7 cellular contexts compared by ENCODE assay signal in the genomic region with DNA sequence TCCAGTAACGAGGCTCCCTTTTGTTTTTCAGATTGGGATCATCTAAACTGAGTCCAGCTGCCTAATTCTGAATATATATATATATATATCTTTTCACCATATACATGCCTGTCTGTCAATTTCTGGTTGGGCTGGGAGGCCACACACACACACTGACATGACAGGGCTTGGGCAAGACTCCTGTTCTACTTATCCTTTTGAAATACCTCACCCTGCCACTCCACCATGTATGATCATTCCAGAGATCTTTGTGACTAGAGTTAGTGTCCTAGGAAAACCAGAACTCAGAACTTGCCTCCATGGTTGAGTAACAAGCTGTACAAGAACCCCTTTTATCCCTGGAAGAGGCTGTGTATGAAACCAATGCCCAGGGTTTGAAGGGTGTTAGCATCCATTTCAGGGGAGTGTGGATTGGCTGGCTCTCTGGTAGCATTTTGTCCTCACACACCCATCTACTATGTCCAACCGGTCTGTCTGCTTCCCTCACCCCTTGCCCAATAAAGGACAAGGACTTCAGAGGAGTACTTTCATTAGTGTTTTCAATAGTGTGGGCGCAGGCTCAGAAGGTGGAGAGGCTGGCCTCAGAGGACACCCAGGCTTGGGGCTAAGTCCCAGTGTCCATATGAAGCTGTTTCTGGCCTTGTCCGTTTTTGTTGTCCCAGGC. TPM values are rescaled to one million over a fixed set of nuclear protein-coding genes. Genes with fewer than 3 reads are reported as not detected.
DNase-seq lines count a peak whose midpoint lies in the region; ATAC-seq, FAIRE-seq and TF ChIP-seq lines count a peak whose summit lies in the region.
"Not testable (repeated sequence)": the region's sequence is repeated elsewhere in the genome, so short reads cannot be mapped to it uniquely, and the experiment has no call there.

No MANE protein-coding gene starts in this region.

- H3K4me1 ChIP-seq in HepG2 (ENCODE audit: insufficient read depth, low read length) (peaks cover 55% of the 10 kb centered on the region), trophoblast cell (ENCODE audit: control insufficient read depth in 1 of 2, insufficient read depth in 2 of 2, low read length in 2 of 2) (peaks cover 16 to 20% of the 10 kb centered on the region in 2 experiments)

- H3K36me3 Mint-ChIP-seq in T-cell (peaks cover 32% of the 10 kb centered on the region), chondrocyte (ENCODE audit: low read depth) (peaks cover 26% of the 10 kb centered on the region)
- peaks cover 83% of the 10 kb centered on the region for H3K36me3 Mint-ChIP-seq in activated T-helper 17 cell treated with anti-CD3 and anti-CD28 coated beads, Interleukin-2, amount 50 U/mL, for 72 hours (ENCODE audit: low read depth)

- H3K27ac ChIP-seq in HepG2 (ENCODE audit: extremely low read length, insufficient read depth, low read length): peak overlapping the region; percentile 30
- H3K27ac ChIP-seq in trophoblast cell (ENCODE audit: low read depth, low read length): peak overlapping the region; percentile 1

- not testable (repeated sequence) for H2BK5ac ChIP-seq in trophoblast cell (ENCODE audit: low read depth, low read length, poor library complexity)

- H2AFZ ChIP-seq in HepG2 (ENCODE audit: low read length); trophoblast cell (ENCODE audit: insufficient read depth, low read length, poor library complexity): not testable (repeated sequence)

- CTCF ChIA-PET in T-cell (lab: Charles Lee): interaction anchor here in 1 of 2 donors (0.6 to 0.8 kb wide), 2 partner anchors 13 to 27 kb away, joined by 3 to 4 read pairs; partner anchors contain the start of gene PROCA1
- CTCF ChIA-PET in HepG2 (lab: Yijun Ruan, JAX; ENCODE audit: low intra/inter-chr PET ratio, low total read pairs): interaction anchor here (1.2 kb wide), 1 partner anchor 26 kb away, joined by 3 read pairs; no protein-coding TSS in a partner anchor

- in situ Hi-C loops in HepG2 (cut with HindIII; ENCODE audit: extremely low pct_ligation_motif_present, low pct_unique_long_range_greater_than_20kb): not testable (repeated sequence)

- not testable (repeated sequence) for H2BK12ac ChIP-seq in trophoblast cell (ENCODE audit: low read length)

- H3K4ac ChIP-seq in trophoblast cell (ENCODE audit: low read depth, low read length): not testable (repeated sequence)

- H3K4me3 ChIP-seq in GM12865 (ENCODE audit: low read depth, low read length): peak overlapping the region; percentile 56; the same call in 1 of the 2 replicates
- peak overlapping the region; percentile 81 for H3K4me3 ChIP-seq in LNCaP clone FGC (ENCODE audit: low read depth, low read length)
- H3K4me3 ChIP-seq in HepG2 (replicated peaks in 1 of 3; ENCODE audit: insufficient read depth in 1 of 3, low read depth in 2 of 3, low read length in 3 of 3); trophoblast cell (ENCODE audit: low read depth, low read length): not testable (repeated sequence)

- H3K9me3 Mint-ChIP-seq in T-cell; activated T-helper 17 cell treated with anti-CD3 and anti-CD28 coated beads, Interleukin-2, amount 50 U/mL, for 72 hours; chondrocyte (ENCODE audit: low read depth): not testable (repeated sequence)

- H3K27me3 Mint-ChIP-seq in T-cell; activated T-helper 17 cell treated with anti-CD3 and anti-CD28 coated beads, Interleukin-2, amount 50 U/mL, for 72 hours; chondrocyte (ENCODE audit: low read depth): not testable (repeated sequence)

- H3K4me1 Mint-ChIP-seq in T-cell (peaks cover 66 to 78% (median 75%) of the 10 kb centered on the region in 3 donors), chondrocyte (ENCODE audit: low read depth) (peaks cover 75% of the 10 kb centered on the region)
- H3K4me1 Mint-ChIP-seq in activated T-helper 17 cell treated with anti-CD3 and anti-CD28 coated beads, Interleukin-2, amount 50 U/mL, for 72 hours: peaks cover 24% of the 10 kb centered on the region

- not testable (repeated sequence) for BruUV-seq in HepG2 (replicated peaks; lab: Mats Ljungman, UMichigan)

- H2AK5ac ChIP-seq in trophoblast cell (ENCODE audit: low read length): not testable (repeated sequence)

- not testable (repeated sequence) for FAIRE-seq in HepG2 (lab: Jason Lieb, UNC)

- not testable (repeated sequence) for TF ChIP-seq CTCF in GM12865 (IDR thresholded peaks at IDR 0.05; ENCODE audit: insufficient read depth, low read depth, low read length, missing control alignments); LNCaP clone FGC (IDR thresholded peaks at IDR 0.05; ENCODE audit: control insufficient read depth, extremely low read depth, insufficient read depth); chondrocyte (IDR thresholded peaks at IDR 0.05); HepG2 (CRISPR knock-in tag; IDR thresholded peaks at IDR 0.05)

- not testable (repeated sequence) for TF ChIP-seq POLR2A in HepG2 (IDR thresholded peaks at IDR 0.05; ENCODE audit: insufficient read depth in 1 of 2, low read depth in 2 of 2, low read length in 2 of 2)

- H3K23ac ChIP-seq in trophoblast cell (ENCODE audit: low read length): not testable (repeated sequence)

- not testable (repeated sequence) for TF ChIP-seq EP300 in HepG2 (IDR thresholded peaks at IDR 0.05; ENCODE audit: low read depth in 2 of 2, low read length in 2 of 2); HepG2 (CRISPR knock-in tag; IDR thresholded peaks at IDR 0.05; ENCODE audit: borderline replicate concordance)

- H3K9ac ChIP-seq in HepG2 (ENCODE audit: insufficient read depth, low read depth, low read length) (0 out of 2 replicates have a peak overlapping the region, but pooled peaks have one; percentile 9), trophoblast cell (ENCODE audit: low read length) (peak overlapping the region; percentile 39)

- not testable (repeated sequence) for H2BK120ac ChIP-seq in trophoblast cell (ENCODE audit: insufficient read depth, low read length, poor library complexity)

- not testable (repeated sequence) for ATAC-seq in T-cell (replicated peaks in 1 of 4); activated T-helper 17 cell treated with anti-CD3 and anti-CD28 coated beads, Interleukin-2, amount 50 U/mL, for 72 hours (replicated peaks); HepG2

- 92% methylated on average over 4 of the region's 4 CpGs for WGBS in HepG2 (ENCODE audit: low lambda C conversion rate)
- WGBS in trophoblast cell (ENCODE audit: extremely low coverage, insufficient coverage, insufficient read length): no CpG with 5 or more reads among the region's 4 CpGs

- H3K14ac ChIP-seq in trophoblast cell (ENCODE audit: low read length): not testable (repeated sequence)

- POLR2A ChIA-PET in T-cell (lab: Charles Lee): not testable (repeated sequence)
- POLR2A ChIA-PET in HepG2 (lab: Yijun Ruan, JAX): interaction anchor here (2.0 to 8.7 kb wide), 5 partner anchors 12 to 228 kb away, joined by 9 to 590 read pairs (median 49); partner anchors contain the start of genes BLTP2, PHF12, PROCA1 and SDF2

- TF ChIP-seq RAD21 in HepG2 (CRISPR knock-in tag; IDR thresholded peaks at IDR 0.05): not testable (repeated sequence)

- H3K27me3 ChIP-seq in HepG2 (ENCODE audit: control insufficient read depth in 1 of 2, insufficient read depth in 2 of 2, low read length in 2 of 2); trophoblast cell (ENCODE audit: insufficient read depth, low read length): not testable (repeated sequence)

- not testable (repeated sequence) for H3K18ac ChIP-seq in trophoblast cell (ENCODE audit: low read length)

- H3K79me1 ChIP-seq in trophoblast cell (ENCODE audit: low read length): peaks cover 37% of the 10 kb centered on the region

- H3K4me2 ChIP-seq in HepG2 (ENCODE audit: low read depth, low read length) (peak overlapping the region; percentile 82), trophoblast cell (ENCODE audit: low read length) (peak overlapping the region; percentile 85)

- H3K27ac Mint-ChIP-seq in T-cell: peak overlapping the region; percentile 53 to 62
- H3K27ac Mint-ChIP-seq in activated T-helper 17 cell treated with anti-CD3 and anti-CD28 coated beads, Interleukin-2, amount 50 U/mL, for 72 hours: peak overlapping the region; percentile 67
- H3K27ac Mint-ChIP-seq in chondrocyte (ENCODE audit: unreplicated experiment): peak overlapping the region; percentile 95

- not testable (repeated sequence) for DNase-seq in GM12865 (ENCODE audit: low read depth); T-cell; chondrocyte (ENCODE audit: low spot score); HepG2 (ENCODE audit: low spot score)
- DNase-seq in LNCaP clone FGC (ENCODE audit: low read depth): peak; percentile 45
- peak; percentile 19 to 65 for DNase-seq in trophoblast cell

- H3K4me3 Mint-ChIP-seq in T-cell (peak overlapping the region; percentile 8 to 100 (median 84)), chondrocyte (ENCODE audit: unreplicated experiment) (peak overlapping the region; percentile 19)
- H3K4me3 Mint-ChIP-seq in activated T-helper 17 cell treated with anti-CD3 and anti-CD28 coated beads, Interleukin-2, amount 50 U/mL, for 72 hours: peak overlapping the region; percentile 100

- H3K79me2 ChIP-seq in HepG2 (ENCODE audit: insufficient read depth, low read length) (peaks cover 40% of the 10 kb centered on the region), trophoblast cell (ENCODE audit: control insufficient read depth, insufficient read depth, low read length, poor library complexity) (peaks cover 23% of the 10 kb centered on the region)

- peaks cover 8 to 38% of the 10 kb centered on the region in 2 experiments; a peak in 4 of 5 replicates for H3K36me3 ChIP-seq in HepG2 (replicated peaks in 1 of 2; ENCODE audit: control insufficient read depth in 1 of 2, insufficient read depth in 2 of 2, low read length in 2 of 2)
- H3K36me3 ChIP-seq in trophoblast cell (ENCODE audit: control insufficient read depth in 1 of 2, insufficient read depth in 2 of 2, low read length in 2 of 2): peaks cover 27 to 36% of the 10 kb centered on the region in 2 experiments

- H4K20me1 ChIP-seq in HepG2 (ENCODE audit: insufficient read depth, low read length): peaks cover 42% of the 10 kb centered on the region

- not testable (repeated sequence) for H4K8ac ChIP-seq in trophoblast cell (ENCODE audit: low read depth, low read length)

- intact Hi-C loops in HepG2 (cut with micrococcal nuclease; ENCODE audit: unreplicated experiment): loop anchor here (5.0 kb wide), 1 partner anchor 77 kb away; the partner anchor contains the start of gene BLTP2

- not testable (repeated sequence) for H4K12ac ChIP-seq in trophoblast cell (ENCODE audit: low read depth, low read length)

- H4K91ac ChIP-seq in trophoblast cell (ENCODE audit: low read depth, low read length): not testable (repeated sequence)

- H3K9me3 ChIP-seq in HepG2 (ENCODE audit: low read length); trophoblast cell (ENCODE audit: insufficient read depth, low read depth, low read length): not testable (repeated sequence)

RNA-seq across cellular contexts. Expression of gene TLCD1, which starts 2.1 kb away (rescaled TPM):
- total RNA-seq in T-cell (1 to 10 TPM in 4 of 5 donors, not detected in 1; 1.2 to 1.8 (median 1.3) TPM), chondrocyte (12.4 to 12.9 TPM (median 12.6 TPM) in 3 replicates), HepG2 (2016; rRNA removed; fragmentation: Illumina TruSeq; extraction: Trizol) (9.6 and 19.6 TPM in 2 replicates)
- 10 to 100 TPM in 1 of 2 donors, 1 to 10 TPM in 1; 4.8 to 13.4 TPM for total RNA-seq in activated T-helper 17 cell treated with anti-CD3 and anti-CD28 coated beads, Interleukin-2, amount 50 U/mL, for 72 hours
- 10.7 and 11.5 TPM in 2 replicates for total RNA-seq in HepG2 (2016; cell fraction: cytosol; rRNA removed; fragmentation: Illumina TruSeq; extraction: Trizol; ENCODE audit: low read depth)
- total RNA-seq in HepG2 (2016; cell fraction: insoluble cytoplasmic fraction; rRNA removed; fragmentation: Illumina TruSeq; extraction: Trizol): 10.3 and 16.0 TPM in 2 replicates
- total RNA-seq in HepG2 (2016; cell fraction: membrane; rRNA removed; fragmentation: Illumina TruSeq; extraction: Trizol): 10.0 and 16.0 TPM in 2 replicates
- 9.9 and 10.3 TPM in 2 replicates for total RNA-seq in HepG2 (2016; cell fraction: nucleus; rRNA removed; fragmentation: Illumina TruSeq; extraction: Trizol)
- polyA plus RNA-seq in HepG2 (2011; rRNA removed): 14.9 and 18.1 TPM in 2 replicates
- polyA plus RNA-seq in HepG2 (2011; cell fraction: cytosol; rRNA removed): 20.9 and 25.5 TPM in 2 replicates
- 6.9 and 8.8 TPM in 2 replicates for polyA plus RNA-seq in HepG2 (2011; cell fraction: nucleus; rRNA removed)
- polyA plus RNA-seq in HepG2 (2012): 10.5 and 12.7 TPM in 2 replicates
- polyA plus RNA-seq in HepG2 (2016; cell fraction: cytosol; fragmentation: Illumina TruSeq; extraction: Trizol; ENCODE audit: low read depth): 11.3 and 18.1 TPM in 2 replicates
- 10.2 and 11.3 TPM in 2 replicates for polyA plus RNA-seq in HepG2 (2016; cell fraction: insoluble cytoplasmic fraction; fragmentation: Illumina TruSeq; extraction: Trizol; ENCODE audit: low read depth)
- polyA plus RNA-seq in HepG2 (2016; cell fraction: membrane; fragmentation: Illumina TruSeq; extraction: Trizol; ENCODE audit: low read depth): 11.2 and 17.1 TPM in 2 replicates
- polyA plus RNA-seq in HepG2 (2016; cell fraction: nucleus; fragmentation: Illumina TruSeq; extraction: Trizol; ENCODE audit: insufficient read depth, low read depth): 24.7 and 27.8 TPM in 2 replicates
- polyA minus RNA-seq in HepG2 (2011; rRNA and poly(A)+ RNA removed; ENCODE audit: low replicate concordance): 20.6 and 67.0 TPM in 2 replicates
- polyA minus RNA-seq in HepG2 (2011; cell fraction: cytosol; rRNA and poly(A)+ RNA removed): 5.7 and 8.6 TPM in 2 replicates
- 6.7 TPM in 2 replicates for polyA minus RNA-seq in HepG2 (2011; cell fraction: nucleus; rRNA and poly(A)+ RNA removed)
- polyA plus RNA-seq in trophoblast cell (2013): 29.4 and 32.8 TPM in 2 replicates

RNA-seq across cellular contexts. Expression of gene RPL23A, which starts 4.2 kb away (rescaled TPM):
- total RNA-seq in T-cell: 1,000 to 10,000 TPM; 2,927 to 3,276 (median 3,036) TPM
- 1,000 to 10,000 TPM; 2,238 to 2,546 TPM for total RNA-seq in activated T-helper 17 cell treated with anti-CD3 and anti-CD28 coated beads, Interleukin-2, amount 50 U/mL, for 72 hours
- 853 to 1,026 TPM (median 884 TPM) in 3 replicates for total RNA-seq in chondrocyte
- total RNA-seq in HepG2 (2016; rRNA removed; fragmentation: Illumina TruSeq; extraction: Trizol): 1,771 and 1,936 TPM in 2 replicates
- total RNA-seq in HepG2 (2016; cell fraction: cytosol; rRNA removed; fragmentation: Illumina TruSeq; extraction: Trizol; ENCODE audit: low read depth): 2,822 and 3,167 TPM in 2 replicates
- total RNA-seq in HepG2 (2016; cell fraction: insoluble cytoplasmic fraction; rRNA removed; fragmentation: Illumina TruSeq; extraction: Trizol): 1,674 and 1,907 TPM in 2 replicates
- 3,777 and 4,030 TPM in 2 replicates for total RNA-seq in HepG2 (2016; cell fraction: membrane; rRNA removed; fragmentation: Illumina TruSeq; extraction: Trizol)
- total RNA-seq in HepG2 (2016; cell fraction: nucleus; rRNA removed; fragmentation: Illumina TruSeq; extraction: Trizol): 614 and 698 TPM in 2 replicates
- 1,550 and 1,876 TPM in 2 replicates for polyA plus RNA-seq in HepG2 (2011; rRNA removed)
- polyA plus RNA-seq in HepG2 (2011; cell fraction: cytosol; rRNA removed): 799 and 1,152 TPM in 2 replicates
- 254 and 402 TPM in 2 replicates for polyA plus RNA-seq in HepG2 (2011; cell fraction: nucleus; rRNA removed)
- 2,570 and 3,235 TPM in 2 replicates for polyA plus RNA-seq in HepG2 (2012)
- polyA plus RNA-seq in HepG2 (2016; cell fraction: cytosol; fragmentation: Illumina TruSeq; extraction: Trizol; ENCODE audit: low read depth): 2,876 and 3,535 TPM in 2 replicates
- polyA plus RNA-seq in HepG2 (2016; cell fraction: insoluble cytoplasmic fraction; fragmentation: Illumina TruSeq; extraction: Trizol; ENCODE audit: low read depth): 1,761 and 1,897 TPM in 2 replicates
- polyA plus RNA-seq in HepG2 (2016; cell fraction: membrane; fragmentation: Illumina TruSeq; extraction: Trizol; ENCODE audit: low read depth): 3,540 and 3,833 TPM in 2 replicates
- polyA plus RNA-seq in HepG2 (2016; cell fraction: nucleus; fragmentation: Illumina TruSeq; extraction: Trizol; ENCODE audit: insufficient read depth, low read depth): 1,018 and 1,064 TPM in 2 replicates
- 414 and 1,016 TPM in 2 replicates for polyA minus RNA-seq in HepG2 (2011; rRNA and poly(A)+ RNA removed; ENCODE audit: low replicate concordance)
- 538 and 592 TPM in 2 replicates for polyA minus RNA-seq in HepG2 (2011; cell fraction: cytosol; rRNA and poly(A)+ RNA removed)
- 303 and 433 TPM in 2 replicates for polyA minus RNA-seq in HepG2 (2011; cell fraction: nucleus; rRNA and poly(A)+ RNA removed)
- 2,630 and 2,632 TPM in 2 replicates for polyA plus RNA-seq in trophoblast cell (2013)

RNA-seq across cellular contexts. Expression of gene NEK8, which starts 4.6 kb away (rescaled TPM):
- 10 to 100 TPM in 3 of 5 donors, 1 to 10 TPM in 2; 7.7 to 13.6 (median 12.7) TPM for total RNA-seq in T-cell
- total RNA-seq in activated T-helper 17 cell treated with anti-CD3 and anti-CD28 coated beads, Interleukin-2, amount 50 U/mL, for 72 hours: 1 to 10 TPM; 4.9 to 9.2 TPM
- 5.3 to 6.1 TPM (median 5.5 TPM) in 3 replicates for total RNA-seq in chondrocyte
- 4.3 and 5.8 TPM in 2 replicates for total RNA-seq in HepG2 (2016; rRNA removed; fragmentation: Illumina TruSeq; extraction: Trizol)
- total RNA-seq in HepG2 (2016; cell fraction: cytosol; rRNA removed; fragmentation: Illumina TruSeq; extraction: Trizol; ENCODE audit: low read depth): 2.1 and 2.5 TPM in 2 replicates
- 4.6 and 5.8 TPM in 2 replicates for total RNA-seq in HepG2 (2016; cell fraction: insoluble cytoplasmic fraction; rRNA removed; fragmentation: Illumina TruSeq; extraction: Trizol)
- 2.2 and 2.8 TPM in 2 replicates for total RNA-seq in HepG2 (2016; cell fraction: membrane; rRNA removed; fragmentation: Illumina TruSeq; extraction: Trizol)
- 7.2 and 8.5 TPM in 2 replicates for total RNA-seq in HepG2 (2016; cell fraction: nucleus; rRNA removed; fragmentation: Illumina TruSeq; extraction: Trizol)
- polyA plus RNA-seq in HepG2 (2011; rRNA removed): 13.5 and 15.6 TPM in 2 replicates
- 6.9 and 8.5 TPM in 2 replicates for polyA plus RNA-seq in HepG2 (2011; cell fraction: cytosol; rRNA removed)
- 30.2 and 33.0 TPM in 2 replicates for polyA plus RNA-seq in HepG2 (2011; cell fraction: nucleus; rRNA removed)
- polyA plus RNA-seq in HepG2 (2012): 5.5 and 5.8 TPM in 2 replicates
- polyA plus RNA-seq in HepG2 (2016; cell fraction: cytosol; fragmentation: Illumina TruSeq; extraction: Trizol; ENCODE audit: low read depth): 0.73 and 0.88 TPM in 2 replicates
- polyA plus RNA-seq in HepG2 (2016; cell fraction: insoluble cytoplasmic fraction; fragmentation: Illumina TruSeq; extraction: Trizol; ENCODE audit: low read depth): 4.8 and 5.9 TPM in 2 replicates
- polyA plus RNA-seq in HepG2 (2016; cell fraction: membrane; fragmentation: Illumina TruSeq; extraction: Trizol; ENCODE audit: low read depth): 1.9 and 2.3 TPM in 2 replicates
- polyA plus RNA-seq in HepG2 (2016; cell fraction: nucleus; fragmentation: Illumina TruSeq; extraction: Trizol; ENCODE audit: insufficient read depth, low read depth): 20.8 and 23.8 TPM in 2 replicates
- 21.9 and 30.0 TPM in 2 replicates for polyA minus RNA-seq in HepG2 (2011; rRNA and poly(A)+ RNA removed; ENCODE audit: low replicate concordance)
- 1.8 and 2.3 TPM in 2 replicates for polyA minus RNA-seq in HepG2 (2011; cell fraction: cytosol; rRNA and poly(A)+ RNA removed)
- polyA minus RNA-seq in HepG2 (2011; cell fraction: nucleus; rRNA and poly(A)+ RNA removed): 18.7 and 19.6 TPM in 2 replicates
- polyA plus RNA-seq in trophoblast cell (2013): 3.8 and 4.4 TPM in 2 replicates

RNA-seq across cellular contexts. Expression of gene RAB34, which starts 6.3 kb away (rescaled TPM):
- total RNA-seq in T-cell: 10 to 100 TPM in 3 of 5 donors, 1 to 10 TPM in 2; 7.6 to 82.8 (median 11.0) TPM
- total RNA-seq in activated T-helper 17 cell treated with anti-CD3 and anti-CD28 coated beads, Interleukin-2, amount 50 U/mL, for 72 hours: 10 to 100 TPM in 1 of 2 donors, 1 to 10 TPM in 1; 4.1 to 22.4 TPM
- 128 to 132 TPM (median 131 TPM) in 3 replicates for total RNA-seq in chondrocyte
- total RNA-seq in HepG2 (2016; rRNA removed; fragmentation: Illumina TruSeq; extraction: Trizol): 0.49 TPM in 1 of 2 replicates, not detected in the other
- total RNA-seq in HepG2 (2016; cell fraction: cytosol; rRNA removed; fragmentation: Illumina TruSeq; extraction: Trizol; ENCODE audit: low read depth): not detected in 2 replicates
- total RNA-seq in HepG2 (2016; cell fraction: insoluble cytoplasmic fraction; rRNA removed; fragmentation: Illumina TruSeq; extraction: Trizol): 0.17 TPM in 1 of 2 replicates, not detected in the other
- 0.41 TPM in 1 of 2 replicates, not detected in the other for total RNA-seq in HepG2 (2016; cell fraction: membrane; rRNA removed; fragmentation: Illumina TruSeq; extraction: Trizol)
- not detected in 2 replicates for total RNA-seq in HepG2 (2016; cell fraction: nucleus; rRNA removed; fragmentation: Illumina TruSeq; extraction: Trizol)
- polyA plus RNA-seq in HepG2 (2011; rRNA removed): not detected in 2 replicates
- 0.16 and 0.24 TPM in 2 replicates for polyA plus RNA-seq in HepG2 (2011; cell fraction: cytosol; rRNA removed)
- 0.31 and 0.50 TPM in 2 replicates for polyA plus RNA-seq in HepG2 (2011; cell fraction: nucleus; rRNA removed)
- not detected in 2 replicates for polyA plus RNA-seq in HepG2 (2012)
- polyA plus RNA-seq in HepG2 (2016; cell fraction: cytosol; fragmentation: Illumina TruSeq; extraction: Trizol; ENCODE audit: low read depth): not detected in 2 replicates
- 0.43 TPM in 1 of 2 replicates, not detected in the other for polyA plus RNA-seq in HepG2 (2016; cell fraction: insoluble cytoplasmic fraction; fragmentation: Illumina TruSeq; extraction: Trizol; ENCODE audit: low read depth)
- not detected in 2 replicates for polyA plus RNA-seq in HepG2 (2016; cell fraction: membrane; fragmentation: Illumina TruSeq; extraction: Trizol; ENCODE audit: low read depth)
- polyA plus RNA-seq in HepG2 (2016; cell fraction: nucleus; fragmentation: Illumina TruSeq; extraction: Trizol; ENCODE audit: insufficient read depth, low read depth): 1.2 TPM in 1 of 2 replicates, not detected in the other
- 0.36 and 236 TPM in 2 replicates for polyA minus RNA-seq in HepG2 (2011; rRNA and poly(A)+ RNA removed; ENCODE audit: low replicate concordance)
- polyA minus RNA-seq in HepG2 (2011; cell fraction: cytosol; rRNA and poly(A)+ RNA removed): 1.6 and 2.4 TPM in 2 replicates
- 0.52 and 0.62 TPM in 2 replicates for polyA minus RNA-seq in HepG2 (2011; cell fraction: nucleus; rRNA and poly(A)+ RNA removed)
- polyA plus RNA-seq in trophoblast cell (2013): 107 and 110 TPM in 2 replicates

RNA-seq across cellular contexts. Expression of gene PROCA1, which starts 12.3 kb away (rescaled TPM):
- total RNA-seq in T-cell (10 to 100 TPM in 3 of 5 donors, 1 to 10 TPM in 2; 5.6 to 11.6 (median 10.2) TPM), chondrocyte (1.4 to 2.3 TPM (median 2.0 TPM) in 3 replicates), HepG2 (2016; rRNA removed; fragmentation: Illumina TruSeq; extraction: Trizol) (0.31 and 0.73 TPM in 2 replicates)
- total RNA-seq in activated T-helper 17 cell treated with anti-CD3 and anti-CD28 coated beads, Interleukin-2, amount 50 U/mL, for 72 hours: 10 to 100 TPM in 1 of 2 donors, 1 to 10 TPM in 1; 4.4 to 12.4 TPM
- 0.26 and 0.71 TPM in 2 replicates for total RNA-seq in HepG2 (2016; cell fraction: cytosol; rRNA removed; fragmentation: Illumina TruSeq; extraction: Trizol; ENCODE audit: low read depth)
- total RNA-seq in HepG2 (2016; cell fraction: insoluble cytoplasmic fraction; rRNA removed; fragmentation: Illumina TruSeq; extraction: Trizol): 0.63 TPM in 1 of 2 replicates, not detected in the other
- total RNA-seq in HepG2 (2016; cell fraction: membrane; rRNA removed; fragmentation: Illumina TruSeq; extraction: Trizol): 0.52 and 0.93 TPM in 2 replicates
- total RNA-seq in HepG2 (2016; cell fraction: nucleus; rRNA removed; fragmentation: Illumina TruSeq; extraction: Trizol): 1.1 and 1.5 TPM in 2 replicates
- polyA plus RNA-seq in HepG2 (2011; rRNA removed): 0.82 and 1.5 TPM in 2 replicates
- 0.66 and 0.71 TPM in 2 replicates for polyA plus RNA-seq in HepG2 (2011; cell fraction: cytosol; rRNA removed)
- polyA plus RNA-seq in HepG2 (2011; cell fraction: nucleus; rRNA removed): 8.7 and 9.4 TPM in 2 replicates
- 0.89 and 1.1 TPM in 2 replicates for polyA plus RNA-seq in HepG2 (2012)
- polyA plus RNA-seq in HepG2 (2016; cell fraction: cytosol; fragmentation: Illumina TruSeq; extraction: Trizol; ENCODE audit: low read depth): 0.14 and 0.16 TPM in 2 replicates
- polyA plus RNA-seq in HepG2 (2016; cell fraction: insoluble cytoplasmic fraction; fragmentation: Illumina TruSeq; extraction: Trizol; ENCODE audit: low read depth): 0.33 TPM in 2 replicates
- polyA plus RNA-seq in HepG2 (2016; cell fraction: membrane; fragmentation: Illumina TruSeq; extraction: Trizol; ENCODE audit: low read depth): 0.15 and 0.31 TPM in 2 replicates
- 4.4 and 5.4 TPM in 2 replicates for polyA plus RNA-seq in HepG2 (2016; cell fraction: nucleus; fragmentation: Illumina TruSeq; extraction: Trizol; ENCODE audit: insufficient read depth, low read depth)
- polyA minus RNA-seq in HepG2 (2011; rRNA and poly(A)+ RNA removed; ENCODE audit: low replicate concordance): 1.5 and 5.1 TPM in 2 replicates
- 1.1 TPM in 1 of 2 replicates, not detected in the other for polyA minus RNA-seq in HepG2 (2011; cell fraction: cytosol; rRNA and poly(A)+ RNA removed)
- 1.1 and 3.2 TPM in 2 replicates for polyA minus RNA-seq in HepG2 (2011; cell fraction: nucleus; rRNA and poly(A)+ RNA removed)
- polyA plus RNA-seq in trophoblast cell (2013): 5.4 and 5.7 TPM in 2 replicates

Comparison
In these comparisons a context has a peak if more than half of its experiments do, and no peak if none do; other contexts are left out.
1. H3K4me3 Mint-ChIP-seq: peak in every context shown above with its lines; median percentile 100 in activated T-helper 17 cell treated with anti-CD3 and anti-CD28 coated beads, Interleukin-2, amount 50 U/mL, for 72 hours; 84 in T-cell; 19 in chondrocyte.